In the genomic region with DNA sequence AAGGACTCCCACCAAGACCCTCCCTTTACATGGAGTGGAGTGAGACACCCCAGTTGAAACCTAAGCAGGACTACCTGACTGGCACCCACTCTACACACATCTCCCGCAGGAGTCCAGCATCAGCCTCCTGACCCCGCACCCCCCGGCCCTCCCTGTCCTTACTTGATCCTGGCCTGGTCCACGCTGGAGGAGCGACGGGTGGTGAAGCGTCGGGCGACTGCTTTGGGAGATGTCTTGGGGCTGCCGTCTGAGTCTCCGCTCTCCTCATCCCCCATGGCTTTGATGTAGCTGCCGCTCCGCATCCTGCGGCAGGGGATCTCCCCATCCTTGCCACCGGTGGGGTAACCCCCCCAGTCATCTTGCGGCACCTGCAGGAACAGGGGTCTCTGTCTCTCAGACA, we compare ENCODE assay signal across 24 cellular contexts. TPM values are rescaled to one million over a fixed set of nuclear protein-coding genes. Genes with fewer than 3 reads are reported as not detected.
DNase-seq lines count a peak whose midpoint lies in the region; TF ChIP-seq lines count a peak whose summit lies in the region.
"Had no signal": no experiment of that assay in that cellular context is flagged by ENCODE, and none has a peak within 500 bp of the region (broad histone marks: within the 10 kb centered on the region; RNA-seq: fewer than 3 reads in every experiment).

No MANE protein-coding gene starts in this region.

- H4K20me1 ChIP-seq in neural progenitor cell (ENCODE audit: low read depth) = no peaks in the 10 kb centered on the region

- no peak overlapping the region for H3K4me3 ChIP-seq in H7 (ENCODE audit: insufficient read depth, low read depth, low read length)
- no peak overlapping the region for H3K4me3 ChIP-seq in endodermal cell (ENCODE audit: low read length)
- no peak overlapping the region for H3K4me3 ChIP-seq in neural progenitor cell
- H3K4me3 ChIP-seq: A549; BLaER1 treated with 17β-estradiol and CSF1 and Interleukin-3, amounts not matched to agents 10 nM and 100 nM; GM12878; GM23338; HAP-1 had no signal

- no peak overlapping the region for H3K4me2 ChIP-seq in neural progenitor cell
- H3K4me2 ChIP-seq: A549; BLaER1 treated with 17β-estradiol and CSF1 and Interleukin-3, amounts not matched to agents 10 nM and 100 nM; GM23338 had no signal

- no peaks in the 10 kb centered on the region for H3K9me3 ChIP-seq in endodermal cell (ENCODE audit: control insufficient read depth, low read length)
- no peaks in the 10 kb centered on the region for H3K9me3 ChIP-seq in neural progenitor cell (ENCODE audit: low read depth)
- H3K9me3 ChIP-seq: A549; BE2C; BLaER1 treated with 17β-estradiol and CSF1 and Interleukin-3, amounts not matched to agents 10 nM and 100 nM; HAP-1 had no signal

- WGBS in endodermal cell (ENCODE audit: insufficient coverage in 1 of 2, insufficient read length in 1 of 2), 2 experiments = 95% methylated on average over 9 to 16 of the region's 16 CpGs

- TF ChIP-seq CTCF in endodermal cell (conservative IDR thresholded peaks at IDR 0.05) (no peak), osteocyte (IDR thresholded peaks at IDR 0.05) (no peak), neural progenitor cell (IDR thresholded peaks at IDR 0.05) (no peak)

- H3K27ac Mint-ChIP-seq in endodermal cell (no peak overlapping the region), osteocyte (ENCODE audit: unreplicated experiment) (no peak overlapping the region), neural progenitor cell (no peak overlapping the region)
- H3K27ac Mint-ChIP-seq: CD14-positive monocyte; CD4-positive, alpha-beta T cell; CD8-positive, alpha-beta memory T cell; GM23338; HFFc6 had no signal

- no peaks in the 10 kb centered on the region for H3K27me3 ChIP-seq in H7 (ENCODE audit: control insufficient read depth, insufficient read depth, low read length)
- H3K27me3 ChIP-seq in endodermal cell (ENCODE audit: control insufficient read depth, insufficient read depth, low read length, poor library complexity, severe bottlenecking) = no peaks in the 10 kb centered on the region
- no peaks in the 10 kb centered on the region for H3K27me3 ChIP-seq in neural progenitor cell
- H3K27me3 ChIP-seq: BE2C; BLaER1 treated with 17β-estradiol and CSF1 and Interleukin-3, amounts not matched to agents 10 nM and 100 nM had no signal

- H3K36me3 Mint-ChIP-seq in endodermal cell (ENCODE audit: low read depth) (no peaks in the 10 kb centered on the region), osteocyte (ENCODE audit: unreplicated experiment) (no peaks in the 10 kb centered on the region), neural progenitor cell (no peaks in the 10 kb centered on the region)
- H3K36me3 Mint-ChIP-seq: CD14-positive monocyte; CD8-positive, alpha-beta memory T cell had no signal

- H3K9ac ChIP-seq in endodermal cell (ENCODE audit: extremely low read depth, low read length, poor library complexity, severe bottlenecking) (no peak overlapping the region), neural progenitor cell (no peak overlapping the region)
- H3K9ac ChIP-seq: BLaER1 treated with 17β-estradiol and CSF1 and Interleukin-3, amounts not matched to agents 10 nM and 100 nM had no signal

- peak overlapping the region; percentile 22 for H3K27ac ChIP-seq in angular gyrus (ENCODE audit: low read depth, low read length)
- no peak overlapping the region for H3K27ac ChIP-seq in endodermal cell (ENCODE audit: low read depth, low read length)
- H3K27ac ChIP-seq in neural progenitor cell = no peak overlapping the region
- H3K27ac ChIP-seq: A549; BLaER1 treated with 17β-estradiol and CSF1 and Interleukin-3, amounts not matched to agents 10 nM and 100 nM had no signal

- no peaks in the 10 kb centered on the region for H3F3A ChIP-seq in neural progenitor cell (ENCODE audit: low read depth)

- H3K4me3 Mint-ChIP-seq in endodermal cell (no peak overlapping the region), osteocyte (ENCODE audit: unreplicated experiment) (no peak overlapping the region), neural progenitor cell (no peak overlapping the region)
- H3K4me3 Mint-ChIP-seq: CD4-positive, alpha-beta T cell; CD8-positive, alpha-beta memory T cell; GM23338; HFFc6 had no signal

- H3K27me3 Mint-ChIP-seq in endodermal cell (ENCODE audit: insufficient read depth) (peaks cover 20% of the 10 kb centered on the region), osteocyte (ENCODE audit: unreplicated experiment) (peaks cover 12% of the 10 kb centered on the region), neural progenitor cell (ENCODE audit: insufficient read depth, low read depth) (peaks cover 9% of the 10 kb centered on the region)

- H2AFZ ChIP-seq in neural progenitor cell (replicated peaks) = no peak overlapping the region
- H2AFZ ChIP-seq: GM23338 had no signal

- no peaks in the 10 kb centered on the region for H3K79me2 ChIP-seq in neural progenitor cell (ENCODE audit: low read depth)

- H3K4me1 ChIP-seq in endodermal cell (ENCODE audit: control insufficient read depth, insufficient read depth, low read length) (no peaks in the 10 kb centered on the region), neural progenitor cell (no peaks in the 10 kb centered on the region)
- H3K4me1 ChIP-seq: A549, BE2C had no signal

- DNase-seq in H7 = peak; percentile 29
- DNase-seq in endodermal cell = peak; percentile 32
- peak; percentile 82 for DNase-seq in osteocyte (ENCODE audit: extremely low spot score, unreplicated experiment)
- no peak for DNase-seq in HUDEP-2 (lab: John Stamatoyannopoulos, UW; ENCODE audit: unreplicated experiment in 76 of 76)
- DNase-seq in neural progenitor cell (ENCODE audit: low spot score) = no peak
- DNase-seq in NCI-H146 treated with DMSO at 0.1 percent for 48 hours (lab: John Stamatoyannopoulos, UW; ENCODE audit: unreplicated experiment) = no peak
- DNase-seq: 8988T; ACHN; AML-193; BE2C; CD4-positive, alpha-beta T cell; CD8-positive, alpha-beta memory T cell; DMS 273 treated with DMSO at 0.1 percent for 48 hours; DMS79; EL; GDM1; HFFc6 had no signal

- H3K4me1 Mint-ChIP-seq in endodermal cell (no peaks in the 10 kb centered on the region), osteocyte (ENCODE audit: unreplicated experiment) (no peaks in the 10 kb centered on the region), neural progenitor cell (no peaks in the 10 kb centered on the region)
- H3K4me1 Mint-ChIP-seq: CD14-positive monocyte had no signal

- H3K36me3 ChIP-seq in H7 (replicated peaks; ENCODE audit: control insufficient read depth, insufficient read depth, low read length) (no peaks in the 10 kb centered on the region), endodermal cell (ENCODE audit: control insufficient read depth, insufficient read depth, low read length) (no peaks in the 10 kb centered on the region), neural progenitor cell (no peaks in the 10 kb centered on the region)
- H3K36me3 ChIP-seq: BE2C, HAP-1 had no signal

- H3K9me3 Mint-ChIP-seq in endodermal cell = no peaks in the 10 kb centered on the region
- no peaks in the 10 kb centered on the region for H3K9me3 Mint-ChIP-seq in osteocyte (ENCODE audit: unreplicated experiment)
- H3K9me3 Mint-ChIP-seq in neural progenitor cell = no peaks in the 10 kb centered on the region
- H3K9me3 Mint-ChIP-seq: CD4-positive, alpha-beta T cell; CD8-positive, alpha-beta memory T cell; GM23338; HFFc6 had no signal

RNA-seq across cellular contexts. Expression of a gene that starts 29.5 kb away (rescaled TPM):
- 3.9 and 9.2 TPM in 2 replicates for total RNA-seq in H7 (2014; rRNA removed; shearing (Covaris generic))
- 1 to 10 TPM; 4.4 to 4.6 TPM for total RNA-seq in endodermal cell
- 1.7 TPM for polyA plus RNA-seq in endodermal cell (2013, experiment 1 of 2)
- polyA plus RNA-seq in endodermal cell (2013, experiment 2 of 2) = 1.2 TPM
- 0.21 TPM in 1 of 2 replicates, not detected in the other for total RNA-seq in osteocyte
- 0.65 TPM in 1 of 2 replicates, not detected in the other for total RNA-seq in neural progenitor cell (ENCODE audit: low replicate concordance)
- polyA plus RNA-seq: CD8-positive, alpha-beta memory T cell had no signal

RNA-seq across cellular contexts. Expression of a gene that starts 40.4 kb away (rescaled TPM):
- 39.8 and 55.4 TPM in 2 replicates for total RNA-seq in H7 (2014; rRNA removed; shearing (Covaris generic))
- total RNA-seq in endodermal cell (10 to 100 TPM; 43.0 to 47.6 TPM), osteocyte (38.6 and 39.6 TPM in 2 replicates), neural progenitor cell (ENCODE audit: low replicate concordance) (9.5 and 20.2 TPM in 2 replicates)
- 29.8 TPM for polyA plus RNA-seq in endodermal cell (2013, experiment 1 of 2)
- polyA plus RNA-seq in endodermal cell (2013, experiment 2 of 2) = 31.3 TPM

Comparison
In these comparisons a context has a peak if more than half of its experiments do, and no peak if none do; other contexts are left out.
1. DNase-seq: peak in H7 (single experiment), endodermal cell (single experiment) and osteocyte (single experiment); none in HUDEP-2 (0 of 76), neural progenitor cell (single experiment) and NCI-H146 treated with DMSO at 0.1 percent for 48 hours (single experiment).